ENCODE assay signal across 8 cellular contexts in the genomic region with DNA sequence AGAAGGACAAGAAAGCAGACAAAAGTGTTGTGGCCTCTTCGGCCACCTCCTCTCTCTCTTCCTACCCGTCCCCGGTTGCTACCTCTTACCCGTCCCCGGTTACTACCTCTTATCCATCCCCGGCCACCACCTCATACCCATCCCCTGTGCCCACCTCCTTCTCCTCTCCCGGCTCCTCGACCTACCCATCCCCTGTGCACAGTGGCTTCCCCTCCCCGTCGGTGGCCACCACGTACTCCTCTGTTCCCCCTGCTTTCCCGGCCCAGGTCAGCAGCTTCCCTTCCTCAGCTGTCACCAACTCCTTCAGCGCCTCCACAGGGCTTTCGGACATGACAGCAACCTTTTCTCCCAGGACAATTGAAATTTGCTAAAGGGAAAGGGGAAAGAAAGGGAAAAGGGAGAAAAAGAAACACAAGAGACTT. TPM values are rescaled to one million over a fixed set of nuclear protein-coding genes. Genes with fewer than 3 reads are reported as not detected.
A peak's percentile ranks its signal among the peaks of the same experiment; 100 is the strongest.
DNase-seq lines count a peak whose midpoint lies in the region; ATAC-seq, FAIRE-seq and TF ChIP-seq lines count a peak whose summit lies in the region.

No MANE protein-coding gene starts in this region.

- no peak for ATAC-seq in GM19463 (IDR thresholded peaks at IDR 0.05; ENCODE audit: unreplicated experiment)
- ATAC-seq in sciatic nerve = no peak

- intact Hi-C loops in sciatic nerve (cut with DNase I) = no loop called here

- DNase-seq in GM12892 (ENCODE audit: insufficient read length) (no peak), fibroblast of mammary gland (ENCODE audit: low read depth) (no peak), NCI-H446 (lab: John Stamatoyannopoulos, UW) (no peak), Peyer's patch (no peak), sciatic nerve (ENCODE audit: low spot score) (no peak)

- no peak overlapping the region for H3K27ac ChIP-seq in Peyer's patch

- H3K27me3 ChIP-seq in skeletal muscle satellite cell (ENCODE audit: control insufficient read depth, insufficient read depth, low read length) (no peaks in the 10 kb centered on the region), Peyer's patch (no peaks in the 10 kb centered on the region)

- H3K4me1 ChIP-seq in skeletal muscle satellite cell (ENCODE audit: control insufficient read depth, insufficient read depth, low read length) (peaks cover 22% of the 10 kb centered on the region), Peyer's patch (peaks cover 0 to 32% (median 7%) of the 10 kb centered on the region in 4 donors)

- FAIRE-seq in GM12892 (lab: Jason Lieb, UNC) = no peak

- TF ChIP-seq POLR2A in GM12892 (IDR thresholded peaks at IDR 0.05; ENCODE audit: low read depth, low read length) (peak; percentile 55; the same call in 1 of the 2 replicates), Peyer's patch (IDR thresholded peaks at IDR 0.05) (no peak)

- no peak for TF ChIP-seq CTCF in WI38 (IDR thresholded peaks at IDR 0.05; ENCODE audit: low read depth, low read length)
- no peak for TF ChIP-seq CTCF in fibroblast of mammary gland (conservative IDR thresholded peaks at IDR 0.05; ENCODE audit: control insufficient read depth, insufficient read depth, low read depth, low read length)
- no peak for TF ChIP-seq CTCF in Peyer's patch (IDR thresholded peaks at IDR 0.05)

- H3K4me3 ChIP-seq in WI38 (ENCODE audit: low read depth, low read length) = peak overlapping the region; percentile 82
- H3K4me3 ChIP-seq in fibroblast of mammary gland (ENCODE audit: control insufficient read depth, low read depth, low read length) = peak overlapping the region; percentile 74
- peak overlapping the region; percentile 86 for H3K4me3 ChIP-seq in skeletal muscle satellite cell (ENCODE audit: low read length)
- peak overlapping the region in 2 of 4 donors; percentile 78 to 93 for H3K4me3 ChIP-seq in Peyer's patch

- H3K9ac ChIP-seq in skeletal muscle satellite cell (ENCODE audit: low read depth, low read length) = peak overlapping the region; percentile 86

- H3K9me3 ChIP-seq in skeletal muscle satellite cell (replicated peaks; ENCODE audit: low read length) (no peaks in the 10 kb centered on the region), Peyer's patch (no peaks in the 10 kb centered on the region)

- peak overlapping the region; percentile 99 for H3K4me2 ChIP-seq in skeletal muscle satellite cell (ENCODE audit: low read length)

- H3K36me3 ChIP-seq in skeletal muscle satellite cell (ENCODE audit: insufficient read depth, low read length) (peaks cover 36% of the 10 kb centered on the region), Peyer's patch (no peaks in the 10 kb centered on the region)

RNA-seq across cellular contexts. Expression of a gene that starts 2.4 kb away (rescaled TPM):
- polyA plus RNA-seq in GM12892 (2012; ENCODE audit: missing spikeins) = 23.9 TPM
- 3.8 and 7.9 TPM in 2 replicates for total RNA-seq in skeletal muscle satellite cell (2012; rRNA removed)
- total RNA-seq in Peyer's patch (100 to 1,000 TPM in 1 of 4 donors, 10 to 100 TPM in 1, 1 to 10 TPM in 2; 5.3 to 109 (median 11.4) TPM), sciatic nerve (137 TPM)

RNA-seq across cellular contexts. Expression of a gene that starts 28.9 kb away (rescaled TPM):
- polyA plus RNA-seq in GM12892 (2012; ENCODE audit: missing spikeins) = 1.3 TPM
- 2.4 and 3.3 TPM in 2 replicates for total RNA-seq in skeletal muscle satellite cell (2012; rRNA removed)
- 10 to 100 TPM in 1 of 4 donors, 1 to 10 TPM in 3; 1.7 to 10.7 (median 2.1) TPM for total RNA-seq in Peyer's patch
- total RNA-seq in sciatic nerve = 5.3 TPM
